19 cellular contexts compared by ENCODE assay signal in the genomic region with DNA sequence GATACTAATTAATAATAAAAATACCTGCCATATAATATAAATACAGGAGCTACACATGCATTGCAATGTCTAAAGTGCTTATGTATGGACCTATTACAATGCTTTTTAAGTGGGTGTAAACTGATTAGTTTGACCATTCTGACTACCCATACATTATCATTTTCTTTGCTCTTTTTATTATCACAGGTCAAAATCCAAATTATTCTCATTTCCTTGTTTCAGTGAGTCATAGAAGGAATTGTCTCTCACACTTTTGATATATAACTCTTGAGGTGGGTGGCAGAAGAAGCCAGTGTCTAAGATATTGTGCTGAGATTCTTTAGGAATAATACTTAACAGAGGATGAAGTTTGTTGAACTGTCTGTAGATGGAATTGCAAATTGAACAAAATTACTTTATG.
"Had no signal": no experiment of that assay in that cellular context is flagged by ENCODE, and none has a peak within 500 bp of the region (broad histone marks: within the 10 kb centered on the region; RNA-seq: fewer than 3 reads in every experiment).

No MANE protein-coding gene starts in this region.

- DNase-seq: activated CD4-positive, alpha-beta memory T cell treated with anti-CD3 and anti-CD28 coated beads, Interleukin-2, amount 10 ng/mL, durations not matched to agents 7 days and 5 days; activated CD4-positive, alpha-beta T cell treated with anti-CD3 and anti-CD28 coated beads for 36 hours; activated CD8-positive, alpha-beta memory T cell treated with anti-CD3 and anti-CD28 coated beads, Interleukin-2, amount 50 U/mL, for 4 hours; activated naive CD4-positive, alpha-beta T cell treated with Interleukin-2 at 50 U/mL for 16 hours; adrenal gland; endodermal cell; glutamatergic neuron; immature natural killer cell; left cardiac atrium; naive thymus-derived CD8-positive, alpha-beta T cell; nucleus accumbens; stimulated activated CD4-positive, alpha-beta T cell treated with anti-CD3 and anti-CD28 coated beads, Interleukin-15, amount 100 ng/mL, for 24 hours; stomach; T-helper 1 cell; uterus had no signal

- H3K27ac ChIP-seq: adrenal gland, stomach, uterus, VCaP had no signal

- H3K4me3 ChIP-seq: adrenal gland, stomach, uterus had no signal

- H3K27ac Mint-ChIP-seq: activated CD4-positive, alpha-beta memory T cell treated with anti-CD3 and anti-CD28 coated beads, Interleukin-2, amount 10 ng/mL, durations not matched to agents 7 days and 5 days; dendritic cell treated with granulocyte-macrophage colony-stimulating factor and Interleukin-4, amounts not matched to agents 40 ng/mL and 50 ng/mL, for 4 days; endodermal cell; immature natural killer cell; naive thymus-derived CD8-positive, alpha-beta T cell had no signal

- H3K36me3 ChIP-seq: adrenal gland, stomach, uterus had no signal

- ATAC-seq: activated CD4-positive, alpha-beta T cell treated with anti-CD3 and anti-CD28 coated beads for 36 hours; esophagus mucosa; left cardiac atrium; naive thymus-derived CD8-positive, alpha-beta T cell had no signal

- H3K4me1 Mint-ChIP-seq: activated CD4-positive, alpha-beta memory T cell treated with anti-CD3 and anti-CD28 coated beads, Interleukin-2, amount 10 ng/mL, durations not matched to agents 7 days and 5 days; immature natural killer cell had no signal

- H3K4me1 ChIP-seq: adrenal gland, uterus had no signal

- H3K4me3 Mint-ChIP-seq: activated CD4-positive, alpha-beta memory T cell treated with anti-CD3 and anti-CD28 coated beads, Interleukin-2, amount 10 ng/mL, durations not matched to agents 7 days and 5 days; activated CD4-positive, alpha-beta T cell treated with anti-CD3 and anti-CD28 coated beads for 36 hours; brain; dendritic cell treated with granulocyte-macrophage colony-stimulating factor and Interleukin-4, amounts not matched to agents 40 ng/mL and 50 ng/mL, for 4 days; endodermal cell; immature natural killer cell; naive thymus-derived CD8-positive, alpha-beta T cell had no signal

- H3K36me3 Mint-ChIP-seq: brain, immature natural killer cell had no signal

- H3K9me3 ChIP-seq: adrenal gland, stomach, uterus had no signal

- H3K9me3 Mint-ChIP-seq: activated CD4-positive, alpha-beta memory T cell treated with anti-CD3 and anti-CD28 coated beads, Interleukin-2, amount 10 ng/mL, durations not matched to agents 7 days and 5 days; dendritic cell treated with granulocyte-macrophage colony-stimulating factor and Interleukin-4, amounts not matched to agents 40 ng/mL and 50 ng/mL, for 4 days; endodermal cell had no signal

- H3K27me3 Mint-ChIP-seq: activated CD4-positive, alpha-beta memory T cell treated with anti-CD3 and anti-CD28 coated beads, Interleukin-2, amount 10 ng/mL, durations not matched to agents 7 days and 5 days; brain; dendritic cell treated with granulocyte-macrophage colony-stimulating factor and Interleukin-4, amounts not matched to agents 40 ng/mL and 50 ng/mL, for 4 days had no signal

- H3K27me3 ChIP-seq: adrenal gland, stomach, uterus had no signal
